17 cellular contexts compared by ENCODE assay signal in the genomic region with DNA sequence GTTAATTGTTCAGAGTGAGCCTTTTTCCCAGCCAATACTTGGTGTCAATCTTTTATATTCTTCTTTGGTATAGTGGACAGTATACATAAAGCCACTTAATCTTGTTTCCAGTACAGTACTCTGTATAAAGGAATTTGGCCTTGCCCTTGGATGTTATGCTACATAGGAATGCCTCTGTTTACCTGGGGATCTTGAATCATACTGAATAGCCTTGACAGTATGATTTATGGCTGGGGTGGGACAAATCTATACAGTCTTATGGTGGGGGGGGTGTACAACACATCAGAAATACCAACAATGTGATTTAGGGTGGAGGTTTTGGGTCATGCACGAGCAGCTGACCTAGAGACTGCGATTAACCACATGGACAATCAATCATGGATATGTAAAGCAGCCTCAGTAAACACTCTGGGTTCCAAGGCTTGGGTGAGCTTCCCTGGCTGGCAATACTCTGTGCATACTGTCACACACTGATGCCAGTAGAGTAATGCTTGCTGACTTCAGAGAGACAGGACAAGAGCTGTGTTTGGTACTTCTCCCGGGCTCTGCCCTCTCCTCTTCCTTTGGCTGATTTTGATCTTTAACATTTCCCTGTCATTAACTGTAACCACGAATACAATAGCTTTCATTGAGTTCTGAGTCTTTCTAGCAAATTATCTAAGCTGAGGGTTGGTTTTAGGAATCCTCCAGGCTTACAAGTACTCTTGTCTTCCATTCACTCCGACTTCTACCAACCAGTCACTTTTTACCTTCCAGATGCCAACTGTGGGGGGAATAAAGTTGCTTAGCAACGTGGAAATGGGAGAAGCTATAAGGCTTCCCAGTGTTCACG.
"Had no signal": no experiment of that assay in that cellular context is flagged by ENCODE, and none has a peak within 500 bp of the region (broad histone marks: within the 10 kb centered on the region; RNA-seq: fewer than 3 reads in every experiment).

No MANE protein-coding gene starts in this region.

- H3K27ac Mint-ChIP-seq: activated naive CD8-positive, alpha-beta T cell treated with anti-CD3 and anti-CD28 coated beads, Interleukin-2, amount 10 ng/mL, durations not matched to agents 7 days and 5 days; stimulated activated naive B cell treated with anti-CD40 and anti-IgM and Interleukin-4, amounts not matched to agents 10 μg/mL and 1 μg/mL and 100 μg/mL, for 72 hours; WTC11 had no signal

- H3K9me3 Mint-ChIP-seq: activated naive CD8-positive, alpha-beta T cell treated with anti-CD3 and anti-CD28 coated beads, Interleukin-2, amount 10 ng/mL, durations not matched to agents 7 days and 5 days; stimulated activated naive B cell treated with anti-CD40 and anti-IgM and Interleukin-4, amounts not matched to agents 10 μg/mL and 1 μg/mL and 100 μg/mL, for 72 hours; WTC11 had no signal

- H3K27me3 Mint-ChIP-seq: activated naive CD8-positive, alpha-beta T cell treated with anti-CD3 and anti-CD28 coated beads, Interleukin-2, amount 10 ng/mL, durations not matched to agents 7 days and 5 days; stimulated activated naive B cell treated with anti-CD40 and anti-IgM and Interleukin-4, amounts not matched to agents 10 μg/mL and 1 μg/mL and 100 μg/mL, for 72 hours had no signal

- DNase-seq: activated naive CD4-positive, alpha-beta T cell treated with Interleukin-2 at 50 U/mL for 16 hours; activated naive CD8-positive, alpha-beta T cell treated with anti-CD3 and anti-CD28 coated beads, Interleukin-2, amount 10 ng/mL, durations not matched to agents 7 days and 5 days; activated T-cell treated with anti-CD3 and anti-CD28 coated beads, Interleukin-2, amount 50 U/mL, for 1 hour; glutamatergic neuron; hypothalamus; left ventricle myocardium superior; mammary epithelial cell; nucleus accumbens; small intestine; stimulated activated CD4-positive, alpha-beta T cell treated with anti-CD3 and anti-CD28 coated beads, Interleukin-2, amount 100 ng/mL, for 24 hours; stimulated activated naive B cell treated with anti-CD40 and anti-IgM and Interleukin-4, amounts not matched to agents 10 μg/mL and 1 μg/mL and 100 μg/mL, for 72 hours; T-helper 1 cell; T-helper 9 cell; upper lobe of left lung had no signal

- H3K4me3 ChIP-seq: thoracic aorta, upper lobe of left lung had no signal

- H3K27ac ChIP-seq: thoracic aorta, upper lobe of left lung had no signal

- H3K27me3 ChIP-seq: upper lobe of left lung had no signal

- H3K4me3 Mint-ChIP-seq: activated naive CD8-positive, alpha-beta T cell treated with anti-CD3 and anti-CD28 coated beads, Interleukin-2, amount 10 ng/mL, durations not matched to agents 7 days and 5 days; stimulated activated naive B cell treated with anti-CD40 and anti-IgM and Interleukin-4, amounts not matched to agents 10 μg/mL and 1 μg/mL and 100 μg/mL, for 72 hours; WTC11 had no signal

- H3K9me3 ChIP-seq: thoracic aorta, upper lobe of left lung had no signal

- ATAC-seq: left ventricle myocardium superior; sciatic nerve; stimulated activated naive B cell treated with anti-CD40 and anti-IgM and Interleukin-4, amounts not matched to agents 10 μg/mL and 1 μg/mL and 100 μg/mL, for 72 hours; WTC11 had no signal

- H3K4me1 ChIP-seq: upper lobe of left lung had no signal

- H3K4me1 Mint-ChIP-seq: activated naive CD8-positive, alpha-beta T cell treated with anti-CD3 and anti-CD28 coated beads, Interleukin-2, amount 10 ng/mL, durations not matched to agents 7 days and 5 days; stimulated activated naive B cell treated with anti-CD40 and anti-IgM and Interleukin-4, amounts not matched to agents 10 μg/mL and 1 μg/mL and 100 μg/mL, for 72 hours had no signal
